In the genomic region with DNA sequence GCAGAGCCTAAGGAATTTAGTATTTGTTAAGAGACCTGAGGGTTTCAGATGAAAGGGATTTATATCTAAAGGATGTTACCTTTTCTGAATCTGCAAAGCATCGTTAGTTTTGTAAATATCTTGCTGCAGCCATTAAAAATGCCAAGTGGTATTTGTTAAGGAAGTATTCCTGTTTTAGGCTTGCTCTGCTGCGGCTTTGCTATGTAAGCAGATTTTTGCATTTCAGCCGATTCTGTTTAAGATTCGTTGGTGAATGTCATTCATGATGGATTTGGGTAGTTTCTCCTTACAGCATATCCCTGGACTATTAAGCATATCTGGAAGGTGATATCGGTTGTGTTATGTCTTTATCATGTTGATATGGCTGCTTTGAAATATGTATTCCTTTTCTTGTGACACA, we compare ENCODE assay signal across 8 cellular contexts. TPM values are rescaled to one million over a fixed set of nuclear protein-coding genes. Genes with fewer than 3 reads are reported as not detected.
A peak's percentile ranks its signal among the peaks of the same experiment; 100 is the strongest.
DNase-seq lines count a peak whose midpoint lies in the region; TF ChIP-seq lines count a peak whose summit lies in the region.

No MANE protein-coding gene starts in this region.

- TF ChIP-seq POLR2A in Peyer's patch (IDR thresholded peaks at IDR 0.05) (no peak), erythroblast (IDR thresholded peaks at IDR 0.05; ENCODE audit: low read length) (no peak)

- DNase-seq in EH (ENCODE audit: low read depth) (peak; percentile 21), Peyer's patch (no peak), erythroblast (lab: John Stamatoyannopoulos, UW) (peak; percentile 27 to 47), NCI-H146 treated with DMSO at 0.1 percent for 48 hours (lab: John Stamatoyannopoulos, UW; ENCODE audit: unreplicated experiment) (no peak), COLO829 (ENCODE audit: low spot score) (no peak), nucleus accumbens (lab: John Stamatoyannopoulos, UW) (no peak), NCI-H146 (lab: John Stamatoyannopoulos, UW) (no peak)

- peaks cover 14% of the 10 kb centered on the region for H3K79me2 ChIP-seq in parathyroid adenoma

- peak overlapping the region; percentile 71 to 83 (median 80) for H3K4me3 ChIP-seq in Peyer's patch
- H3K4me3 ChIP-seq in parathyroid adenoma (ENCODE audit: low read depth, low read length): peak overlapping the region; percentile 95

- H3K9me3 ChIP-seq in Peyer's patch: no peaks in the 10 kb centered on the region
- no peaks in the 10 kb centered on the region for H3K9me3 ChIP-seq in parathyroid adenoma (ENCODE audit: control insufficient read depth, low read length)

- H3K27ac ChIP-seq in Peyer's patch (peak overlapping the region; percentile 18 to 95 (median 90)), parathyroid adenoma (peak overlapping the region; percentile 81)

- no peak overlapping the region for H3K9ac ChIP-seq in parathyroid adenoma

- no peak overlapping the region for H2AFZ ChIP-seq in parathyroid adenoma

- peak overlapping the region; percentile 92 for H3K4me2 ChIP-seq in parathyroid adenoma (ENCODE audit: low read length)

- H3K4me1 ChIP-seq in Peyer's patch (peaks cover 0 to 22% (median 8%) of the 10 kb centered on the region in 4 donors), parathyroid adenoma (no peaks in the 10 kb centered on the region)

- no peaks in the 10 kb centered on the region for H3K27me3 ChIP-seq in Peyer's patch
- no peaks in the 10 kb centered on the region for H3K27me3 ChIP-seq in parathyroid adenoma (ENCODE audit: control insufficient read depth, insufficient read depth, low read length)

- no peak for TF ChIP-seq CTCF in Peyer's patch (IDR thresholded peaks at IDR 0.05)
- no peak for TF ChIP-seq CTCF in parathyroid adenoma (IDR thresholded peaks at IDR 0.05)

- H3K36me3 ChIP-seq in Peyer's patch: no peaks in the 10 kb centered on the region
- H3K36me3 ChIP-seq in parathyroid adenoma (ENCODE audit: control insufficient read depth, insufficient read depth, low read length): no peaks in the 10 kb centered on the region

RNA-seq across cellular contexts. Expression of a gene that starts 1.0 kb away (rescaled TPM):
- total RNA-seq in Peyer's patch: 100 to 1,000 TPM in 1 of 4 donors, 10 to 100 TPM in 3; 49.9 to 130 (median 57.1) TPM

Comparison
In these comparisons a context has a peak if more than half of its experiments do, and no peak if none do; other contexts are left out.
1. DNase-seq: peak in EH (single experiment) and erythroblast (2 of 2); none in Peyer's patch (0 of 3), NCI-H146 treated with DMSO at 0.1 percent for 48 hours (single experiment), COLO829 (single experiment), nucleus accumbens (0 of 56) and NCI-H146 (single experiment).